ENCODE assay signal across 1 cellular context in the genomic region with DNA sequence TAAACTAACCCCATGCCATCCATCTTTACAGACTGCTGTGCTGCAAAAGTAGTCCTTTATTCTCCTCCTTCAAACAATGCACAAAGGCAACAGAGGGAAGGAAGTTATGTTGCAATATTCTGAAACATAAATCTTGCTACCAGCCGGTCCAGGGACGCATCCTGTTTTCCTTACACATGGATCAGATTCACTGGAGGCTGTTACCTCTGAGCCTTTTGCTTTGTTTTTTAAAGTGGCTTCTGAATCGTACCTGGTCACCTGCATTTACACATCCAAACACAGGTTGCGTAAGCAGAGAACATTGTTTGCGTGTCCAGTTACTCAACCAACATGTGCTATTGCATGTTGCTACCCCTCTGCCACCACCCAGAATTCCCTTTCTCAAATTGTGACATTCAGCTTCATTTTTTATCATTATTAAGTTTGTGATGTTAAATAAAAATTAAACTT.
TF ChIP-seq lines count a peak whose summit lies in the region.

No MANE protein-coding gene starts in this region.

TF ChIP-seq in HepG2, 621 proteins besides CTCF, POLR2A, EP300 and RAD21 (continued from another document and continues in another):
- TF ChIP-seq TAF1 (CRISPR knock-in tag; IDR thresholded peaks at IDR 0.05): no peak; the same call in 1 of the 2 replicates
- TF ChIP-seq, protein P1, sequence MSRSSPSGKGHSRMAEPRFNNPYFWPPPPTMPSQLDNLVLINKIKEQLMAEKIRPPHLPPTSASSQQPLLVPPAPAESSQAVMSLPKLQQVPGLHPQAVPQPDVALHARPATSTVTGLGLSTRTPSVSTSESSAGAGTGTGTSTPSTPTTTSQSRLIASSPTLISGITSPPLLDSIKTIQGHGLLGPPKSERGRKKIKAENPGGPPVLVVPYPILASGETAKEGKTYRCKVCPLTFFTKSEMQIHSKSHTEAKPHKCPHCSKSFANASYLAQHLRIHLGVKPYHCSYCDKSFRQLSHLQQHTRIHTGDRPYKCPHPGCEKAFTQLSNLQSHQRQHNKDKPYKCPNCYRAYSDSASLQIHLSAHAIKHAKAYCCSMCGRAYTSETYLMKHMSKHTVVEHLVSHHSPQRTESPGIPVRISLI (CRISPR knock-in tag; IDR thresholded peaks at IDR 0.05; ENCODE audit: borderline replicate concordance): 0 out of 2 replicates have a peak, but pooled peaks have one; percentile 24
- 0 out of 2 replicates have a peak, but pooled peaks have one; percentile 68 for TF ChIP-seq ZNF567 (CRISPR knock-in tag; IDR thresholded peaks at IDR 0.05; ENCODE audit: borderline replicate concordance)
- peak; percentile 78 for TF ChIP-seq MIXL1 (CRISPR knock-in tag; IDR thresholded peaks at IDR 0.05)
- TF ChIP-seq, protein P2, sequence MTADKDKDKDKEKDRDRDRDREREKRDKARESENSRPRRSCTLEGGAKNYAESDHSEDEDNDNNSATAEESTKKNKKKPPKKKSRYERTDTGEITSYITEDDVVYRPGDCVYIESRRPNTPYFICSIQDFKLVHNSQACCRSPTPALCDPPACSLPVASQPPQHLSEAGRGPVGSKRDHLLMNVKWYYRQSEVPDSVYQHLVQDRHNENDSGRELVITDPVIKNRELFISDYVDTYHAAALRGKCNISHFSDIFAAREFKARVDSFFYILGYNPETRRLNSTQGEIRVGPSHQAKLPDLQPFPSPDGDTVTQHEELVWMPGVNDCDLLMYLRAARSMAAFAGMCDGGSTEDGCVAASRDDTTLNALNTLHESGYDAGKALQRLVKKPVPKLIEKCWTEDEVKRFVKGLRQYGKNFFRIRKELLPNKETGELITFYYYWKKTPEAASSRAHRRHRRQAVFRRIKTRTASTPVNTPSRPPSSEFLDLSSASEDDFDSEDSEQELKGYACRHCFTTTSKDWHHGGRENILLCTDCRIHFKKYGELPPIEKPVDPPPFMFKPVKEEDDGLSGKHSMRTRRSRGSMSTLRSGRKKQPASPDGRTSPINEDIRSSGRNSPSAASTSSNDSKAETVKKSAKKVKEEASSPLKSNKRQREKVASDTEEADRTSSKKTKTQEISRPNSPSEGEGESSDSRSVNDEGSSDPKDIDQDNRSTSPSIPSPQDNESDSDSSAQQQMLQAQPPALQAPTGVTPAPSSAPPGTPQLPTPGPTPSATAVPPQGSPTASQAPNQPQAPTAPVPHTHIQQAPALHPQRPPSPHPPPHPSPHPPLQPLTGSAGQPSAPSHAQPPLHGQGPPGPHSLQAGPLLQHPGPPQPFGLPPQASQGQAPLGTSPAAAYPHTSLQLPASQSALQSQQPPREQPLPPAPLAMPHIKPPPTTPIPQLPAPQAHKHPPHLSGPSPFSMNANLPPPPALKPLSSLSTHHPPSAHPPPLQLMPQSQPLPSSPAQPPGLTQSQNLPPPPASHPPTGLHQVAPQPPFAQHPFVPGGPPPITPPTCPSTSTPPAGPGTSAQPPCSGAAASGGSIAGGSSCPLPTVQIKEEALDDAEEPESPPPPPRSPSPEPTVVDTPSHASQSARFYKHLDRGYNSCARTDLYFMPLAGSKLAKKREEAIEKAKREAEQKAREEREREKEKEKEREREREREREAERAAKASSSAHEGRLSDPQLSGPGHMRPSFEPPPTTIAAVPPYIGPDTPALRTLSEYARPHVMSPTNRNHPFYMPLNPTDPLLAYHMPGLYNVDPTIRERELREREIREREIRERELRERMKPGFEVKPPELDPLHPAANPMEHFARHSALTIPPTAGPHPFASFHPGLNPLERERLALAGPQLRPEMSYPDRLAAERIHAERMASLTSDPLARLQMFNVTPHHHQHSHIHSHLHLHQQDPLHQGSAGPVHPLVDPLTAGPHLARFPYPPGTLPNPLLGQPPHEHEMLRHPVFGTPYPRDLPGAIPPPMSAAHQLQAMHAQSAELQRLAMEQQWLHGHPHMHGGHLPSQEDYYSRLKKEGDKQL (CRISPR knock-in tag; IDR thresholded peaks at IDR 0.05; ENCODE audit: low read depth): peak; percentile 81
- no peak; the same call in 1 of the 2 replicates for TF ChIP-seq ZNF317 (CRISPR knock-in tag; IDR thresholded peaks at IDR 0.05)
- TF ChIP-seq, protein P3, sequence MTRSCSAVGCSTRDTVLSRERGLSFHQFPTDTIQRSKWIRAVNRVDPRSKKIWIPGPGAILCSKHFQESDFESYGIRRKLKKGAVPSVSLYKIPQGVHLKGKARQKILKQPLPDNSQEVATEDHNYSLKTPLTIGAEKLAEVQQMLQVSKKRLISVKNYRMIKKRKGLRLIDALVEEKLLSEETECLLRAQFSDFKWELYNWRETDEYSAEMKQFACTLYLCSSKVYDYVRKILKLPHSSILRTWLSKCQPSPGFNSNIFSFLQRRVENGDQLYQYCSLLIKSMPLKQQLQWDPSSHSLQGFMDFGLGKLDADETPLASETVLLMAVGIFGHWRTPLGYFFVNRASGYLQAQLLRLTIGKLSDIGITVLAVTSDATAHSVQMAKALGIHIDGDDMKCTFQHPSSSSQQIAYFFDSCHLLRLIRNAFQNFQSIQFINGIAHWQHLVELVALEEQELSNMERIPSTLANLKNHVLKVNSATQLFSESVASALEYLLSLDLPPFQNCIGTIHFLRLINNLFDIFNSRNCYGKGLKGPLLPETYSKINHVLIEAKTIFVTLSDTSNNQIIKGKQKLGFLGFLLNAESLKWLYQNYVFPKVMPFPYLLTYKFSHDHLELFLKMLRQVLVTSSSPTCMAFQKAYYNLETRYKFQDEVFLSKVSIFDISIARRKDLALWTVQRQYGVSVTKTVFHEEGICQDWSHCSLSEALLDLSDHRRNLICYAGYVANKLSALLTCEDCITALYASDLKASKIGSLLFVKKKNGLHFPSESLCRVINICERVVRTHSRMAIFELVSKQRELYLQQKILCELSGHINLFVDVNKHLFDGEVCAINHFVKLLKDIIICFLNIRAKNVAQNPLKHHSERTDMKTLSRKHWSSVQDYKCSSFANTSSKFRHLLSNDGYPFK (CRISPR knock-in tag; IDR thresholded peaks at IDR 0.05; ENCODE audit: borderline replicate concordance): no peak
- no peak for TF ChIP-seq SMARCE1 (IDR thresholded peaks at IDR 0.05; ENCODE audit: borderline replicate concordance)
- peak; percentile 46; the same call in 1 of the 2 replicates for TF ChIP-seq ZNF878 (CRISPR knock-in tag; IDR thresholded peaks at IDR 0.05)
- no peak; the same call in 1 of the 2 replicates for TF ChIP-seq MYC (CRISPR knock-in tag; IDR thresholded peaks at IDR 0.05; ENCODE audit: borderline replicate concordance)
- TF ChIP-seq POLR2G (IDR thresholded peaks at IDR 0.05; ENCODE audit: low read depth, low read length): no peak
- no peak for TF ChIP-seq CHCHD3 (CRISPR knock-in tag; IDR thresholded peaks at IDR 0.05)
- TF ChIP-seq, protein P4, sequence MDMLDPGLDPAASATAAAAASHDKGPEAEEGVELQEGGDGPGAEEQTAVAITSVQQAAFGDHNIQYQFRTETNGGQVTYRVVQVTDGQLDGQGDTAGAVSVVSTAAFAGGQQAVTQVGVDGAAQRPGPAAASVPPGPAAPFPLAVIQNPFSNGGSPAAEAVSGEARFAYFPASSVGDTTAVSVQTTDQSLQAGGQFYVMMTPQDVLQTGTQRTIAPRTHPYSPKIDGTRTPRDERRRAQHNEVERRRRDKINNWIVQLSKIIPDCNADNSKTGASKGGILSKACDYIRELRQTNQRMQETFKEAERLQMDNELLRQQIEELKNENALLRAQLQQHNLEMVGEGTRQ (IDR thresholded peaks at IDR 0.05; ENCODE audit: low read depth, low read length): no peak
- TF ChIP-seq, protein P4 (CRISPR knock-in tag; IDR thresholded peaks at IDR 0.05; ENCODE audit: borderline replicate concordance): no peak
- no peak for TF ChIP-seq ZNF451 (CRISPR knock-in tag; IDR thresholded peaks at IDR 0.05)
- TF ChIP-seq AGO1 (IDR thresholded peaks at IDR 0.05; ENCODE audit: low read depth, low read length, poor library complexity, severe bottlenecking): no peak
- TF ChIP-seq SOX6 (IDR thresholded peaks at IDR 0.05): no peak
- TF ChIP-seq SOX6 (CRISPR knock-in tag; IDR thresholded peaks at IDR 0.05): peak; percentile 100
- peak; percentile 59 for TF ChIP-seq ZNF644 (CRISPR knock-in tag; IDR thresholded peaks at IDR 0.05; ENCODE audit: low read depth)
- TF ChIP-seq ZNF292 (CRISPR knock-in tag; IDR thresholded peaks at IDR 0.05; ENCODE audit: borderline replicate concordance, low read depth): peak; percentile 49; the same call in 1 of the 2 replicates
- TF ChIP-seq ZNF101 (CRISPR knock-in tag; IDR thresholded peaks at IDR 0.05; ENCODE audit: borderline replicate concordance, low read depth): no peak
- TF ChIP-seq ZNF501 (CRISPR knock-in tag; IDR thresholded peaks at IDR 0.05): no peak
- TF ChIP-seq ZNF296 (CRISPR knock-in tag; conservative IDR thresholded peaks at IDR 0.05): no peak
- TF ChIP-seq ZNF326 (CRISPR knock-in tag; IDR thresholded peaks at IDR 0.05; ENCODE audit: borderline replicate concordance): no peak
- TF ChIP-seq POLR2AphosphoS5 (IDR thresholded peaks at IDR 0.05; ENCODE audit: low read depth, low read length): no peak
- TF ChIP-seq, protein P5, sequence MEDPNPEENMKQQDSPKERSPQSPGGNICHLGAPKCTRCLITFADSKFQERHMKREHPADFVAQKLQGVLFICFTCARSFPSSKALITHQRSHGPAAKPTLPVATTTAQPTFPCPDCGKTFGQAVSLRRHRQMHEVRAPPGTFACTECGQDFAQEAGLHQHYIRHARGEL (CRISPR knock-in tag; IDR thresholded peaks at IDR 0.05): no peak
- TF ChIP-seq, protein P6, sequence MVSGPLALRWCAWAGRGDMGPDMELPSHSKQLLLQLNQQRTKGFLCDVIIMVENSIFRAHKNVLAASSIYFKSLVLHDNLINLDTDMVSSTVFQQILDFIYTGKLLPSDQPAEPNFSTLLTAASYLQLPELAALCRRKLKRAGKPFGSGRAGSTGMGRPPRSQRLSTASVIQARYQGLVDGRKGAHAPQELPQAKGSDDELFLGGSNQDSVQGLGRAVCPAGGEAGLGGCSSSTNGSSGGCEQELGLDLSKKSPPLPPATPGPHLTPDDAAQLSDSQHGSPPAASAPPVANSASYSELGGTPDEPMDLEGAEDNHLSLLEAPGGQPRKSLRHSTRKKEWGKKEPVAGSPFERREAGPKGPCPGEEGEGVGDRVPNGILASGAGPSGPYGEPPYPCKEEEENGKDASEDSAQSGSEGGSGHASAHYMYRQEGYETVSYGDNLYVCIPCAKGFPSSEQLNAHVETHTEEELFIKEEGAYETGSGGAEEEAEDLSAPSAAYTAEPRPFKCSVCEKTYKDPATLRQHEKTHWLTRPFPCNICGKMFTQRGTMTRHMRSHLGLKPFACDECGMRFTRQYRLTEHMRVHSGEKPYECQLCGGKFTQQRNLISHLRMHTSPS (CRISPR knock-in tag; IDR thresholded peaks at IDR 0.05; ENCODE audit: low read depth): no peak
- TF ChIP-seq, protein P7, sequence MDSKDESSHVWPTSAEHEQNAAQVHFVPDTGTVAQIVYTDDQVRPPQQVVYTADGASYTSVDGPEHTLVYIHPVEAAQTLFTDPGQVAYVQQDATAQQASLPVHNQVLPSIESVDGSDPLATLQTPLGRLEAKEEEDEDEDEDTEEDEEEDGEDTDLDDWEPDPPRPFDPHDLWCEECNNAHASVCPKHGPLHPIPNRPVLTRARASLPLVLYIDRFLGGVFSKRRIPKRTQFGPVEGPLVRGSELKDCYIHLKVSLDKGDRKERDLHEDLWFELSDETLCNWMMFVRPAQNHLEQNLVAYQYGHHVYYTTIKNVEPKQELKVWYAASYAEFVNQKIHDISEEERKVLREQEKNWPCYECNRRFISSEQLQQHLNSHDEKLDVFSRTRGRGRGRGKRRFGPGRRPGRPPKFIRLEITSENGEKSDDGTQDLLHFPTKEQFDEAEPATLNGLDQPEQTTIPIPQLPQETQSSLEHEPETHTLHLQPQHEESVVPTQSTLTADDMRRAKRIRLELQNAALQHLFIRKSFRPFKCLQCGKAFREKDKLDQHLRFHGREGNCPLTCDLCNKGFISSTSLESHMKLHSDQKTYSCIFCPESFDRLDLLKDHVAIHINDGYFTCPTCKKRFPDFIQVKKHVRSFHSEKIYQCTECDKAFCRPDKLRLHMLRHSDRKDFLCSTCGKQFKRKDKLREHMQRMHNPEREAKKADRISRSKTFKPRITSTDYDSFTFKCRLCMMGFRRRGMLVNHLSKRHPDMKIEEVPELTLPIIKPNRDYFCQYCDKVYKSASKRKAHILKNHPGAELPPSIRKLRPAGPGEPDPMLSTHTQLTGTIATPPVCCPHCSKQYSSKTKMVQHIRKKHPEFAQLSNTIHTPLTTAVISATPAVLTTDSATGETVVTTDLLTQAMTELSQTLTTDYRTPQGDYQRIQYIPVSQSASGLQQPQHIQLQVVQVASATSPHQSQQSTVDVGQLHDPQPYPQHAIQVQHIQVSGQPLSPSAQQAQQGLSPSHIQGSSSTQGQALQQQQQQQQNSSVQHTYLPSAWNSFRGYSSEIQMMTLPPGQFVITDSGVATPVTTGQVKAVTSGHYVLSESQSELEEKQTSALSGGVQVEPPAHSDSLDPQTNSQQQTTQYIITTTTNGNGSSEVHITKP (CRISPR knock-in tag; IDR thresholded peaks at IDR 0.05; ENCODE audit: low read depth): peak; percentile 57
- TF ChIP-seq, protein P8, sequence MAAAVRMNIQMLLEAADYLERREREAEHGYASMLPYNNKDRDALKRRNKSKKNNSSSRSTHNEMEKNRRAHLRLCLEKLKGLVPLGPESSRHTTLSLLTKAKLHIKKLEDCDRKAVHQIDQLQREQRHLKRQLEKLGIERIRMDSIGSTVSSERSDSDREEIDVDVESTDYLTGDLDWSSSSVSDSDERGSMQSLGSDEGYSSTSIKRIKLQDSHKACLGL (CRISPR knock-in tag; IDR thresholded peaks at IDR 0.05): no peak
- no peak for TF ChIP-seq PAWR (CRISPR knock-in tag; IDR thresholded peaks at IDR 0.05; ENCODE audit: borderline replicate concordance)
- no peak for TF ChIP-seq HNRNPUL1 (IDR thresholded peaks at IDR 0.05; ENCODE audit: low read depth, low read length)
- peak; percentile 70; the same call in 1 of the 2 replicates for TF ChIP-seq GFI1 (CRISPR knock-in tag; IDR thresholded peaks at IDR 0.05; ENCODE audit: borderline replicate concordance)
- 0 out of 2 replicates have a peak, but pooled peaks have one; percentile 17 for TF ChIP-seq TGIF2 (CRISPR knock-in tag; IDR thresholded peaks at IDR 0.05)
- TF ChIP-seq, protein P9, sequence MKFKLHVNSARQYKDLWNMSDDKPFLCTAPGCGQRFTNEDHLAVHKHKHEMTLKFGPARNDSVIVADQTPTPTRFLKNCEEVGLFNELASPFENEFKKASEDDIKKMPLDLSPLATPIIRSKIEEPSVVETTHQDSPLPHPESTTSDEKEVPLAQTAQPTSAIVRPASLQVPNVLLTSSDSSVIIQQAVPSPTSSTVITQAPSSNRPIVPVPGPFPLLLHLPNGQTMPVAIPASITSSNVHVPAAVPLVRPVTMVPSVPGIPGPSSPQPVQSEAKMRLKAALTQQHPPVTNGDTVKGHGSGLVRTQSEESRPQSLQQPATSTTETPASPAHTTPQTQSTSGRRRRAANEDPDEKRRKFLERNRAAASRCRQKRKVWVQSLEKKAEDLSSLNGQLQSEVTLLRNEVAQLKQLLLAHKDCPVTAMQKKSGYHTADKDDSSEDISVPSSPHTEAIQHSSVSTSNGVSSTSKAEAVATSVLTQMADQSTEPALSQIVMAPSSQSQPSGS (CRISPR knock-in tag; IDR thresholded peaks at IDR 0.05): peak; percentile 77
